9 cellular contexts compared by ENCODE assay signal in genomic region chr2:232446266-232446777, GRCh38. TPM values are rescaled to one million over a fixed set of nuclear protein-coding genes. Genes with fewer than 3 reads are reported as not detected.
DNase-seq lines count a peak whose midpoint lies in the region; ATAC-seq and TF ChIP-seq lines count a peak whose summit lies in the region.
"Not testable (repeated sequence)": the region's sequence is repeated elsewhere in the genome, so short reads cannot be mapped to it uniquely, and the experiment has no call there.
"Had no signal": no experiment of that assay in that cellular context is flagged by ENCODE, and none has a peak within 500 bp of the region (broad histone marks: within the 10 kb centered on the region; RNA-seq: fewer than 3 reads in every experiment).

No MANE protein-coding gene starts in this region.

- POLR2A ChIA-PET in activated naive CD8-positive, alpha-beta T cell treated with anti-CD3 and anti-CD28 coated beads, Interleukin-2, amount 10 ng/mL, durations not matched to agents 7 days and 5 days (lab: Charles Lee) = not testable (repeated sequence)

- H3K36me3 Mint-ChIP-seq in activated naive CD8-positive, alpha-beta T cell treated with anti-CD3 and anti-CD28 coated beads, Interleukin-2, amount 10 ng/mL, durations not matched to agents 7 days and 5 days; endothelial cell (ENCODE audit: low read depth, unreplicated experiment); nephron (ENCODE audit: low read depth): not testable (repeated sequence)

- not testable (repeated sequence) for TF ChIP-seq POLR2A in Peyer's patch (IDR thresholded peaks at IDR 0.05); testis (IDR thresholded peaks at IDR 0.05)

- H3K4me3 Mint-ChIP-seq in activated naive CD8-positive, alpha-beta T cell treated with anti-CD3 and anti-CD28 coated beads, Interleukin-2, amount 10 ng/mL, durations not matched to agents 7 days and 5 days; endothelial cell (ENCODE audit: unreplicated experiment); nephron: not testable (repeated sequence)

- not testable (repeated sequence) for H3K4me1 ChIP-seq in Peyer's patch, testis

- H3K27me3 Mint-ChIP-seq in activated naive CD8-positive, alpha-beta T cell treated with anti-CD3 and anti-CD28 coated beads, Interleukin-2, amount 10 ng/mL, durations not matched to agents 7 days and 5 days; endothelial cell (ENCODE audit: unreplicated experiment): not testable (repeated sequence)
- peaks cover 11% of the 10 kb centered on the region for H3K27me3 Mint-ChIP-seq in nephron (ENCODE audit: low read depth)

- WGBS in testis, 2 donors = 33 to 100% methylated on average over 1 to 7 of the region's 9 CpGs

- ATAC-seq in activated naive CD8-positive, alpha-beta T cell treated with anti-CD3 and anti-CD28 coated beads, Interleukin-2, amount 10 ng/mL, durations not matched to agents 7 days and 5 days (ENCODE audit: low read depth) = peak; percentile 40
- ATAC-seq in left colon = peak; percentile 33

- intact Hi-C loops in left colon (cut with DNase I, micrococcal nuclease) = loop anchor here in 1 of 2 donors (5.0 kb wide), 1 partner anchor 71 kb away; no protein-coding TSS in a partner anchor
- intact Hi-C loops in testis (cut with DNase I; ENCODE audit: low total_unique reads) = not testable (repeated sequence)

- H3K36me3 ChIP-seq in Peyer's patch; testis (ENCODE audit: low read depth, missing control alignments): not testable (repeated sequence)

- H3K27me3 ChIP-seq in Peyer's patch, testis: not testable (repeated sequence)

- peak overlapping the region in 1 of 4 donors; percentile 94 for H3K27ac ChIP-seq in Peyer's patch
- not testable (repeated sequence) for H3K27ac ChIP-seq in testis

- H3K9me3 Mint-ChIP-seq in activated naive CD8-positive, alpha-beta T cell treated with anti-CD3 and anti-CD28 coated beads, Interleukin-2, amount 10 ng/mL, durations not matched to agents 7 days and 5 days; endothelial cell (ENCODE audit: unreplicated experiment); nephron: not testable (repeated sequence)

- DNase-seq in D341Med (ENCODE audit: low spot score) (peak; percentile 60), Peyer's patch (peak in 1 of 3 donors; percentile 54)
- DNase-seq in HFF-Myc (ENCODE audit: extremely low read depth, low read depth); endothelial cell (ENCODE audit: low spot score); left colon; testis: not testable (repeated sequence)
- peak; percentile 33 for DNase-seq in activated naive CD8-positive, alpha-beta T cell treated with anti-CD3 and anti-CD28 coated beads, Interleukin-2, amount 10 ng/mL, durations not matched to agents 7 days and 5 days

- not testable (repeated sequence) for H3K4me1 Mint-ChIP-seq in activated naive CD8-positive, alpha-beta T cell treated with anti-CD3 and anti-CD28 coated beads, Interleukin-2, amount 10 ng/mL, durations not matched to agents 7 days and 5 days; endothelial cell (ENCODE audit: unreplicated experiment)
- peaks cover 14% of the 10 kb centered on the region for H3K4me1 Mint-ChIP-seq in nephron

- H3K9me3 ChIP-seq in Peyer's patch, testis: not testable (repeated sequence)

- TF ChIP-seq CTCF in HFF-Myc (IDR thresholded peaks at IDR 0.05; ENCODE audit: low read depth, low read length, missing control alignments) (peak; percentile 38), Peyer's patch (IDR thresholded peaks at IDR 0.05) (peak in 4 of 6 experiments; percentile 5 to 66 (median 46)), endothelial cell (IDR thresholded peaks at IDR 0.05; ENCODE audit: unreplicated experiment) (peak; percentile 53), nephron (IDR thresholded peaks at IDR 0.05; ENCODE audit: unreplicated experiment in 3 of 3) (peak in 2 of 3 experiments; percentile 37 to 45), testis (IDR thresholded peaks at IDR 0.05) (peak in 2 of 3 experiments; percentile 44 to 59)

- H3K27ac Mint-ChIP-seq in activated naive CD8-positive, alpha-beta T cell treated with anti-CD3 and anti-CD28 coated beads, Interleukin-2, amount 10 ng/mL, durations not matched to agents 7 days and 5 days; endothelial cell (ENCODE audit: unreplicated experiment); nephron: not testable (repeated sequence)

- not testable (repeated sequence) for H3K4me3 ChIP-seq in HFF-Myc (replicated peaks; ENCODE audit: low read depth, low read length); Peyer's patch; testis

RNA-seq across cellular contexts. Expression of gene ALPI, which starts 9.6 kb away (rescaled TPM):
- total RNA-seq in Peyer's patch = 100 to 1,000 TPM in 3 of 4 donors, 10 to 100 TPM in 1; 22.3 to 473 (median 350) TPM
- total RNA-seq in activated naive CD8-positive, alpha-beta T cell treated with anti-CD3 and anti-CD28 coated beads, Interleukin-2, amount 10 ng/mL, durations not matched to agents 7 days and 5 days = not detected
- total RNA-seq in endothelial cell (ENCODE audit: unreplicated experiment) = not detected
- total RNA-seq in left colon = 10 to 100 TPM; 15.9 to 21.1 TPM
- total RNA-seq in testis = under 1 TPM in 1 of 2 donors, not detected in 1; 0.43 TPM
- 0.16 TPM for polyA plus RNA-seq in testis (ENCODE audit: insufficient read depth, low read depth, low replicate concordance)
- total RNA-seq: omental fat pad had no signal

RNA-seq across cellular contexts. Expression of gene ALPG, which starts 39.7 kb away (rescaled TPM):
- total RNA-seq in Peyer's patch (not detected), endothelial cell (ENCODE audit: unreplicated experiment) (not detected), left colon (1 to 10 TPM in 1 of 2 donors, under 1 TPM in 1; 0.56 to 1.8 TPM), testis (1 to 10 TPM in 1 of 2 donors, under 1 TPM in 1; 0.93 to 1.0 TPM)
- not detected for total RNA-seq in activated naive CD8-positive, alpha-beta T cell treated with anti-CD3 and anti-CD28 coated beads, Interleukin-2, amount 10 ng/mL, durations not matched to agents 7 days and 5 days
- polyA plus RNA-seq in testis (ENCODE audit: insufficient read depth, low read depth, low replicate concordance) = 0.44 TPM
- total RNA-seq: omental fat pad had no signal

RNA-seq across cellular contexts. Expression of gene ECEL1, which starts 41.3 kb away (rescaled TPM):
- total RNA-seq in Peyer's patch = not detected
- not detected for total RNA-seq in activated naive CD8-positive, alpha-beta T cell treated with anti-CD3 and anti-CD28 coated beads, Interleukin-2, amount 10 ng/mL, durations not matched to agents 7 days and 5 days
- total RNA-seq in endothelial cell (ENCODE audit: unreplicated experiment) = not detected
- total RNA-seq in left colon = not detected
- total RNA-seq in testis = 1 to 10 TPM; 2.7 to 8.7 TPM
- 4.3 TPM for polyA plus RNA-seq in testis (ENCODE audit: insufficient read depth, low read depth, low replicate concordance)

Comparison
In these comparisons a context has a peak if more than half of its experiments do, and no peak if none do; other contexts are left out.
1. RNA of gene ALPI, which starts 9.6 kb away (total RNA-seq): 22.3 to 473 TPM in Peyer's patch and 15.9 to 21.1 TPM in left colon; 0.43 TPM in testis, not detected in activated naive CD8-positive, alpha-beta T cell treated with anti-CD3 and anti-CD28 coated beads, Interleukin-2, amount 10 ng/mL, durations not matched to agents 7 days and 5 days and not detected in endothelial cell (single experiment); every median in the first group is over 10 times any median in the second.
2. Peak in every context shown above with its lines, with median percentiles within 50 percentile points of each other: CTCF ChIP-seq.